9 cellular contexts compared by ENCODE assay signal in the genomic region with DNA sequence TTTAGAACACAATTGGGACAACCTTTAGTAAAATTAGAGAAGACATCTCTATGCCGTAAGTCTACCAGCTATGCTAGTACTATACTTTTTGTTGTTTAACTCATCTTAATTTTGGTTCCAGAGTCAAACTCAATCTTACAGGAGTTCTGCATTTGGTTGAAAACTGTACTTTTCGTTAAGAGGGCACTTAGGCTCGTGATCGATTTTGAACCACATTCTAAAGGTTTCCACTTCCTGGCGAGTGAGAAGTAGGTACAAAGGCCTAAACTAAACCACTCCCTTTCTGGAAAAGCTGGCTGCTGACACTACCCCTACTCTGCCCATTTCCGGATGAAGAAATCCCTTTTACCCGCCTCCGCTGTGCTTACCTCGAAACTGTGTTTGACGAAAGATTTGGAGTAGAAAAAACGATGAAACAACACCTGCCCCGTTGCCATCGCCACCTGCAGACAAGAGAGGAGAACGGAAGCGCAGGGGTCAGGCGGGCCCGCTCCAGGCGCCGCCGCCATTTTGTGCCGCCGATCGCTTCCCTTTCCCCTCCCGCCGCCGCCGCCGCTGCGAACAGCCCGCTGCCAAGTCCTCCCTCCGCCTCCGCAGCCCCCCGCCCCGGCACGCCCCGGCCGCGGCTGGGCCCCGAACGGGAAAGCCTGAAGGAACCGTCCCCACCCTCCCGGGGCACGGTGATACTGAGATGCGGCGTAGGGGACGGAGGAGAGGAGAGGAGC. TPM values are rescaled to one million over a fixed set of nuclear protein-coding genes. Genes with fewer than 3 reads are reported as not detected.
DNase-seq lines count a peak whose midpoint lies in the region; ATAC-seq, FAIRE-seq and TF ChIP-seq lines count a peak whose summit lies in the region.
"Had no signal": no experiment of that assay in that cellular context is flagged by ENCODE, and none has a peak within 500 bp of the region (broad histone marks: within the 10 kb centered on the region; RNA-seq: fewer than 3 reads in every experiment).

No MANE protein-coding gene starts in this region.

- TF ChIP-seq CTCF in DND-41 (IDR thresholded peaks at IDR 0.05; ENCODE audit: borderline replicate concordance, extremely low read depth, low read length, poor library complexity, severe bottlenecking) (peak; percentile 45), heart left ventricle (IDR thresholded peaks at IDR 0.05) (peak in 6 of 12 donors; percentile 7 to 37 (median 18)), prostate gland (IDR thresholded peaks at IDR 0.05) (peak in 2 of 4 experiments; percentile 12 to 29)

- FAIRE-seq in urothelium cell line (lab: Jason Lieb, UNC): no peak
- FAIRE-seq: islet of Langerhans had no signal

- ATAC-seq in DND-41 (ENCODE audit: insufficient read depth, low read depth): peak; percentile 66
- ATAC-seq in GM21576 (IDR thresholded peaks at IDR 0.05; ENCODE audit: unreplicated experiment): peak; percentile 45
- peak; percentile 54 to 70 for ATAC-seq in activated naive CD4-positive, alpha-beta T cell treated with anti-CD3 and anti-CD28 coated beads, Interleukin-2, amount 50 U/mL, for 72 hours
- ATAC-seq in heart left ventricle: peak in 3 of 4 donors; percentile 19 to 62 (median 53)

- DNase-seq in DND-41 (peak; percentile 78), SKM-1 (lab: John Stamatoyannopoulos, UW; ENCODE audit: unreplicated experiment) (peak; percentile 33), heart left ventricle (peak; percentile 63 to 82 (median 66)), prostate gland (ENCODE audit: low spot score) (peak; percentile 51), urothelium cell line (ENCODE audit: low spot score) (peak; percentile 51)
- peak; percentile 77 to 87 for DNase-seq in activated naive CD4-positive, alpha-beta T cell treated with anti-CD3 and anti-CD28 coated beads, Interleukin-2, amount 50 U/mL, for 72 hours (ENCODE audit: low spot score in 2 of 2)

- peak overlapping the region; percentile 63 for H2AFZ ChIP-seq in DND-41 (ENCODE audit: low read depth, low read length)

- peaks cover 68% of the 10 kb centered on the region for H3K79me2 ChIP-seq in DND-41 (ENCODE audit: insufficient read depth, low read length)

- H3K27me3 ChIP-seq in DND-41 (ENCODE audit: insufficient read depth, low read length, poor library complexity) (no peaks in the 10 kb centered on the region), heart left ventricle (no peaks in the 10 kb centered on the region), prostate gland (replicated peaks; ENCODE audit: insufficient read depth) (no peaks in the 10 kb centered on the region)

- peak overlapping the region; percentile 33 to 76 for H3K4me3 ChIP-seq in DND-41 (ENCODE audit: low read depth in 1 of 2, low read length in 2 of 2)
- H3K4me3 ChIP-seq in heart left ventricle: peak overlapping the region; percentile 79 to 100 (median 96)
- H3K4me3 ChIP-seq in prostate gland: peak overlapping the region; percentile 87 to 99

- peak overlapping the region; percentile 80 for H3K4me2 ChIP-seq in DND-41 (ENCODE audit: insufficient read depth, low read length)

- H3K36me3 Mint-ChIP-seq in activated naive CD4-positive, alpha-beta T cell treated with anti-CD3 and anti-CD28 coated beads, Interleukin-2, amount 50 U/mL, for 72 hours: peaks cover 76 to 78% of the 10 kb centered on the region in 2 donors

- no peaks in the 10 kb centered on the region for H3K9me3 ChIP-seq in DND-41 (ENCODE audit: insufficient read depth, low read length, severe bottlenecking)
- no peaks in the 10 kb centered on the region for H3K9me3 ChIP-seq in KOPT-K1 (ENCODE audit: insufficient read depth, low read length, poor library complexity, severe bottlenecking)
- no peaks in the 10 kb centered on the region for H3K9me3 ChIP-seq in heart left ventricle
- H3K9me3 ChIP-seq in prostate gland: no peaks in the 10 kb centered on the region

- peak overlapping the region; percentile 98 to 100 for H3K27ac Mint-ChIP-seq in activated naive CD4-positive, alpha-beta T cell treated with anti-CD3 and anti-CD28 coated beads, Interleukin-2, amount 50 U/mL, for 72 hours

- TF ChIP-seq POLR2A in heart left ventricle (IDR thresholded peaks at IDR 0.05): no peak
- peak; percentile 22 for TF ChIP-seq POLR2A in prostate gland (IDR thresholded peaks at IDR 0.05)

- intact Hi-C loops in heart left ventricle (cut with DNase I) (loop anchor here in 1 of 10 donors (10.0 kb wide), 1 partner anchor 86 kb away; no protein-coding TSS in a partner anchor), prostate gland (cut with DNase I) (no loop called here)

- peaks cover 51% of the 10 kb centered on the region for H3K36me3 ChIP-seq in DND-41 (ENCODE audit: insufficient read depth, low read length)
- H3K36me3 ChIP-seq in KOPT-K1 (ENCODE audit: insufficient read depth, low read length): peaks cover 50% of the 10 kb centered on the region
- H3K36me3 ChIP-seq in heart left ventricle: peaks cover 3 to 49% (median 46%) of the 10 kb centered on the region in 9 donors
- no peaks in the 10 kb centered on the region for H3K36me3 ChIP-seq in prostate gland

- peak overlapping the region; percentile 95 for H3K9ac ChIP-seq in DND-41 (ENCODE audit: low read depth, low read length)

- peak overlapping the region; percentile 95 for H3K27ac ChIP-seq in DND-41 (ENCODE audit: low read length)
- H3K27ac ChIP-seq in KOPT-K1 (ENCODE audit: low read depth, low read length, poor library complexity, severe bottlenecking): peak overlapping the region; percentile 99
- H3K27ac ChIP-seq in heart left ventricle: peak overlapping the region; percentile 96 to 100 (median 99)
- peak overlapping the region; percentile 99 to 100 for H3K27ac ChIP-seq in prostate gland

- H3K4me1 ChIP-seq in DND-41 (ENCODE audit: insufficient read depth, low read length) (peaks cover 57% of the 10 kb centered on the region), heart left ventricle (peaks cover 26 to 74% (median 56%) of the 10 kb centered on the region in 12 donors), prostate gland (replicated peaks) (peaks cover 11% of the 10 kb centered on the region)

- H3K9me3 Mint-ChIP-seq in activated naive CD4-positive, alpha-beta T cell treated with anti-CD3 and anti-CD28 coated beads, Interleukin-2, amount 50 U/mL, for 72 hours: peaks cover 0 to 4% of the 10 kb centered on the region in 2 donors

- peaks cover 51% of the 10 kb centered on the region for H4K20me1 ChIP-seq in DND-41 (ENCODE audit: insufficient read depth, low read length)

- WGBS in heart left ventricle, 4 donors: 1 to 2% (median 1%) methylated on average over 36 to 46 of the region's 46 CpGs
- 2% methylated on average over 38 of the region's 46 CpGs for WGBS in prostate gland

RNA-seq across cellular contexts. Expression of gene CCNL1, which starts 0.7 kb away (rescaled TPM):
- total RNA-seq in activated naive CD4-positive, alpha-beta T cell treated with anti-CD3 and anti-CD28 coated beads, Interleukin-2, amount 50 U/mL, for 72 hours: 100 to 1,000 TPM; 260 to 288 TPM
- total RNA-seq in heart left ventricle (10 to 100 TPM; 15.5 to 66.7 (median 26.8) TPM), prostate gland (100 to 1,000 TPM in 1 of 2 donors, 10 to 100 TPM in 1; 94.5 to 157 TPM)
- polyA plus RNA-seq in heart left ventricle: 10 to 100 TPM; 19.4 to 25.3 TPM

Comparison
In these comparisons a context has a peak if more than half of its experiments do, and no peak if none do; other contexts are left out.
1. Peak in every context shown above with its lines: DNase-seq, ATAC-seq, H3K4me3 ChIP-seq and H3K27ac ChIP-seq.